In genomic region chr19:15394426-15394825, GRCh38 we compare ENCODE assay signal across 28 cellular contexts.
"Had no signal": no experiment of that assay in that cellular context is flagged by ENCODE, and none has a peak within 500 bp of the region (broad histone marks: within the 10 kb centered on the region; RNA-seq: fewer than 3 reads in every experiment).

No MANE protein-coding gene starts in this region.

- H3K9me3 Mint-ChIP-seq: activated naive CD4-positive, alpha-beta T cell treated with anti-CD3 and anti-CD28 coated beads, Interleukin-2, amount 50 U/mL, for 72 hours; activated T-cell treated with anti-CD3 and anti-CD28 coated beads, Interleukin-2, amount 50 U/mL, for 72 hours; endodermal cell; nephron; T-helper 2 cell treated with Interferon-gamma antibody and Interleukin-4, amounts not matched to agents 5 μg/mL and 100 μg/mL, for 36 hours had no signal

- FAIRE-seq: frontal cortex had no signal

- H3K4me1 Mint-ChIP-seq: brain, endodermal cell, nephron had no signal

- H3K4me3 Mint-ChIP-seq: activated CD4-positive, alpha-beta T cell treated with anti-CD3 and anti-CD28 coated beads for 36 hours; activated CD8-positive, alpha-beta T cell treated with anti-CD3 and anti-CD28 coated beads, Interleukin-2, amount 10 ng/mL, durations not matched to agents 7 days and 5 days; activated T-cell treated with anti-CD3 and anti-CD28 coated beads, Interleukin-2, amount 50 U/mL, for 72 hours; brain; endodermal cell; nephron; T-helper 2 cell treated with Interferon-gamma antibody and Interleukin-4, amounts not matched to agents 5 μg/mL and 100 μg/mL, for 36 hours had no signal

- H3K27ac ChIP-seq: ascending aorta, cardiac muscle cell, esophagus muscularis mucosa, left ventricle myocardium inferior, testis, transverse colon, uterus had no signal

- ATAC-seq: activated CD4-positive, alpha-beta T cell treated with anti-CD3 and anti-CD28 coated beads for 36 hours; activated CD8-positive, alpha-beta T cell treated with anti-CD3 and anti-CD28 coated beads, Interleukin-2, amount 10 ng/mL, durations not matched to agents 7 days and 5 days; activated naive CD4-positive, alpha-beta T cell treated with anti-CD3 and anti-CD28 coated beads, Interleukin-2, amount 50 U/mL, for 72 hours; activated T-cell treated with anti-CD3 and anti-CD28 coated beads, Interleukin-2, amount 50 U/mL, for 72 hours had no signal

- DNase-seq: activated CD4-positive, alpha-beta T cell treated with anti-CD3 and anti-CD28 coated beads for 36 hours; activated CD4-positive, CD25-positive, alpha-beta regulatory T cell; activated CD8-positive, alpha-beta T cell treated with anti-CD3 and anti-CD28 coated beads, Interleukin-2, amount 10 ng/mL, durations not matched to agents 7 days and 5 days; activated naive CD4-positive, alpha-beta T cell; activated T-cell treated with anti-CD3 and anti-CD28 coated beads for 4 hours; activated T-cell treated with anti-CD3 and anti-CD28 coated beads, Interleukin-2, amount 50 U/mL, for 72 hours; cortex of kidney; endodermal cell; glutamatergic neuron; islet precursor cell; left ventricle myocardium inferior; stimulated activated CD4-positive, alpha-beta T cell treated with anti-CD3 and anti-CD28 coated beads, Interleukin-15, amount 100 ng/mL, for 24 hours; stimulated activated CD4-positive, alpha-beta T cell treated with anti-CD3 and anti-CD28 coated beads, Interleukin-2, amount 100 ng/mL, for 24 hours; stimulated activated naive CD4-positive, alpha-beta T cell treated with Interleukin-2 at 50 U/mL for 16 hours; T-helper 1 cell; testis; transverse colon; uterus had no signal

- H3K36me3 ChIP-seq: uterus had no signal

- H3K27me3 Mint-ChIP-seq: activated CD4-positive, alpha-beta T cell treated with anti-CD3 and anti-CD28 coated beads for 36 hours; brain; progenitor cell of endocrine pancreas had no signal

- H3K27ac Mint-ChIP-seq: activated CD8-positive, alpha-beta T cell treated with anti-CD3 and anti-CD28 coated beads, Interleukin-2, amount 10 ng/mL, durations not matched to agents 7 days and 5 days; endodermal cell; nephron; T-helper 2 cell treated with Interferon-gamma antibody and Interleukin-4, amounts not matched to agents 5 μg/mL and 100 μg/mL, for 36 hours had no signal

- H3K27me3 ChIP-seq: ascending aorta, cardiac muscle cell, esophagus muscularis mucosa, testis, transverse colon, uterus had no signal

- H3K4me1 ChIP-seq: ascending aorta, testis, uterus had no signal

- H3K4me3 ChIP-seq: ascending aorta, cardiac muscle cell, esophagus muscularis mucosa, left ventricle myocardium inferior, lung, testis, transverse colon, uterus had no signal

- H3K9me3 ChIP-seq: ascending aorta, esophagus muscularis mucosa, left ventricle myocardium inferior, testis, transverse colon, uterus had no signal
